8 cellular contexts compared by ENCODE assay signal in the genomic region with DNA sequence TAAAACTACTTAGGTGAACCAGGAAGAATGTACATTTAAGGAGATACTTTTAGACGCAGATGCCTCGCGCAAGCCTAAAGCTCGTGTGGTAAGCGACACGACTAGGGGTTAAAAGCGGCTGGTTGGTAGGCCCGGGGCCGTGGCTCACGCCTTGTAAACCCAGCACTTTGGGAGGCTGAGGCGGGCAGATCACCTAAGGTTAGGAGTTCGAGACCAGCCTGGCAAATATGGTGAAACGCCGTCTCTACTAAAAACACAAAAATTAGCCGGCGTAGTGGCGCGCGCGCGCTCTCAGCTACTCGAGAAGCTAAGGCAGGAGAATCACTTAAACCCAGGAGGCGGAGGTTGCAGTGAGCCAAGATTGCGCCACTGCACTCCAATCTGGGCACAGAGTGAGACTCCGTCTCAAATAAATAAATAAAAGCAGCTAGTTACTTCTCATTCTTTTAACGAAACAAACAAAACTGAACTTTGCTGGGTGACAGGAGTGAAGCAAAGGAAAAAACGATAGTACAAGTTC. TPM values are rescaled to one million over a fixed set of nuclear protein-coding genes. Genes with fewer than 3 reads are reported as not detected.
A peak's percentile ranks its signal among the peaks of the same experiment; 100 is the strongest.
DNase-seq lines count a peak whose midpoint lies in the region; ATAC-seq and TF ChIP-seq lines count a peak whose summit lies in the region.

No MANE protein-coding gene starts in this region.

- H3K27me3 ChIP-seq in PC-9 (ENCODE audit: insufficient read depth, low read depth) (no peaks in the 10 kb centered on the region), adrenal gland (no peaks in the 10 kb centered on the region), rectal smooth muscle tissue (ENCODE audit: control insufficient read depth, insufficient read depth, low read length) (no peaks in the 10 kb centered on the region)

- peak; percentile 43 to 50 for ATAC-seq in left cardiac atrium
- ATAC-seq in GM21528 (IDR thresholded peaks at IDR 0.05; ENCODE audit: low FRiP score, unreplicated experiment), result no peak
- no peak for ATAC-seq in GM18858 (IDR thresholded peaks at IDR 0.05; ENCODE audit: unreplicated experiment)

- H3K36me3 ChIP-seq in PC-9 (ENCODE audit: low read depth) (no peaks in the 10 kb centered on the region; the same call in 1 of the 2 replicates), adrenal gland (replicated peaks in 1 of 2) (no peaks in the 10 kb centered on the region), rectal smooth muscle tissue (ENCODE audit: control insufficient read depth, insufficient read depth, low read length) (peaks cover 7% of the 10 kb centered on the region)

- intact Hi-C loops in PC-9 (cut with micrococcal nuclease; ENCODE audit: unreplicated experiment), result loop anchor here (10.0 kb wide), 1 partner anchor 410 kb away; no protein-coding TSS in a partner anchor
- intact Hi-C loops in adrenal gland (cut with DNase I), result no loop called here
- intact Hi-C loops in left cardiac atrium (cut with DNase I), result no loop called here

- no peak for TF ChIP-seq POLR2A in adrenal gland (IDR thresholded peaks at IDR 0.05)

- BruUV-seq in PC-9 (replicated peaks; lab: Mats Ljungman, UMichigan), result TSS peak; percentile 52

- CTCF ChIA-PET in PC-9 (lab: Charles Lee), result no interaction called here

- H4K20me1 ChIP-seq in PC-9 (ENCODE audit: insufficient read depth), result peaks cover 2% of the 10 kb centered on the region; the same call in 1 of the 2 replicates

- peaks cover 87% of the 10 kb centered on the region for H3K79me2 ChIP-seq in PC-9 (ENCODE audit: low read depth)

- H3K9ac ChIP-seq in rectal smooth muscle tissue (ENCODE audit: low read length), result peak overlapping the region; percentile 64

- H3K9me2 ChIP-seq in PC-9 (ENCODE audit: insufficient read depth), result no peaks in the 10 kb centered on the region

- H3K27ac ChIP-seq in PC-9 (peak overlapping the region; percentile 74), adrenal gland (peak overlapping the region; percentile 78 to 94 (median 87)), rectal smooth muscle tissue (ENCODE audit: low read depth, low read length) (peak overlapping the region; percentile 93)

- H3K4me2 ChIP-seq in PC-9, result peak overlapping the region; percentile 94

- H3K4me3 ChIP-seq in PC-9 (peak overlapping the region; percentile 99), adrenal gland (peak overlapping the region; percentile 44 to 97 (median 84)), rectal smooth muscle tissue (ENCODE audit: low read length) (peak overlapping the region; percentile 96)

- peaks cover 25% of the 10 kb centered on the region for H3K4me1 ChIP-seq in PC-9 (replicated peaks; ENCODE audit: insufficient read depth)
- H3K4me1 ChIP-seq in adrenal gland (replicated peaks in 1 of 2), result peaks cover 14 to 39% of the 10 kb centered on the region in 2 donors
- peaks cover 9% of the 10 kb centered on the region for H3K4me1 ChIP-seq in rectal smooth muscle tissue (ENCODE audit: control insufficient read depth, insufficient read depth, low read length)

- H3F3A ChIP-seq in PC-9 (ENCODE audit: insufficient read depth, low read depth), result peaks cover 4% of the 10 kb centered on the region

- WGBS in adrenal gland, 4 donors, result 3 to 7% (median 4%) methylated on average over 27 of the region's 27 CpGs

- H3K9me3 ChIP-seq in PC-9 (ENCODE audit: insufficient read depth, low read depth) (no peaks in the 10 kb centered on the region), adrenal gland (replicated peaks in 1 of 3) (no peaks in the 10 kb centered on the region)

- TF ChIP-seq CTCF in PC-9 (conservative IDR thresholded peaks at IDR 0.05), result no peak
- no peak for TF ChIP-seq CTCF in adrenal gland (IDR thresholded peaks at IDR 0.05)

- DNase-seq in ELR (ENCODE audit: low read depth) (peak; percentile 46), PC-9 (peak in 1 of 2 experiments; percentile 15), adrenal gland (peak; percentile 26 to 72 (median 52)), left cardiac atrium (peak; percentile 54), cortex of kidney (lab: John Stamatoyannopoulos, UW) (no peak)

- H2AFZ ChIP-seq in PC-9, result peak overlapping the region; percentile 100

- POLR2A ChIA-PET in PC-9 (lab: Charles Lee; ENCODE audit: unreplicated experiment), result interaction anchor here (0.6 kb wide), 1 partner anchor 27 kb away, joined by 13 read pairs; no protein-coding TSS in a partner anchor

RNA-seq across cellular contexts. Expression of gene NUDT5, which starts 0.9 kb away (rescaled TPM):
- total RNA-seq in PC-9 (2021), result 82.0 and 82.6 TPM in 2 replicates
- 10 to 100 TPM; 35.5 to 51.4 (median 46.1) TPM for total RNA-seq in adrenal gland
- polyA plus RNA-seq in adrenal gland, result 10 to 100 TPM; 25.3 to 84.3 (median 44.6) TPM
- total RNA-seq in left cardiac atrium, result 10 to 100 TPM; 19.6 to 24.3 TPM

RNA-seq across cellular contexts. Expression of gene CDC123, which starts 1.2 kb away (rescaled TPM):
- total RNA-seq in PC-9 (2021) (83.5 and 86.0 TPM in 2 replicates), adrenal gland (10 to 100 TPM; 43.1 to 61.0 (median 55.7) TPM), left cardiac atrium (10 to 100 TPM; 56.7 to 83.8 TPM)
- polyA plus RNA-seq in adrenal gland, result 100 to 1,000 TPM in 1 of 3 donors, 10 to 100 TPM in 2; 41.1 to 111 (median 42.0) TPM

Comparison
In these comparisons a context has a peak if more than half of its experiments do, and no peak if none do; other contexts are left out.
1. ATAC-seq: peak in left cardiac atrium (2 of 2); none in GM21528 (single experiment) and GM18858 (single experiment).
2. Peak in every context shown above with its lines, with median percentiles within 50 percentile points of each other: H3K27ac ChIP-seq and H3K4me3 ChIP-seq.